Comparison of ENCODE assay signal across 18 cellular contexts in genomic region chr5:79686799-79687198, GRCh38. TPM values are rescaled to one million over a fixed set of nuclear protein-coding genes. Genes with fewer than 3 reads are reported as not detected.
DNase-seq lines count a peak whose midpoint lies in the region; ATAC-seq and TF ChIP-seq lines count a peak whose summit lies in the region.
"Had no signal": no experiment of that assay in that cellular context is flagged by ENCODE, and none has a peak within 500 bp of the region (broad histone marks: within the 10 kb centered on the region; RNA-seq: fewer than 3 reads in every experiment).

No MANE protein-coding gene starts in this region.

- H3K4me1 Mint-ChIP-seq in activated T-helper 17 cell treated with anti-CD3 and anti-CD28 coated beads, Interleukin-2, amount 50 U/mL, for 72 hours: peaks cover 6% of the 10 kb centered on the region
- H3K4me1 Mint-ChIP-seq in mesothelial cell of epicardium: peaks cover 35% of the 10 kb centered on the region
- peaks cover 0 to 2% (median under 1%) of the 10 kb centered on the region in 4 donors for H3K4me1 Mint-ChIP-seq in naive thymus-derived CD8-positive, alpha-beta T cell

- peak; percentile 44 for ATAC-seq in activated T-helper 17 cell treated with anti-CD3 and anti-CD28 coated beads, Interleukin-2, amount 50 U/mL, for 72 hours (replicated peaks)
- ATAC-seq in esophagus mucosa: no peak
- no peak for ATAC-seq in GM21423 (IDR thresholded peaks at IDR 0.05; ENCODE audit: unreplicated experiment)
- ATAC-seq in naive thymus-derived CD8-positive, alpha-beta T cell: no peak
- ATAC-seq: A549, HepG2 had no signal

- no peak overlapping the region for H3K27ac Mint-ChIP-seq in activated T-helper 17 cell treated with anti-CD3 and anti-CD28 coated beads, Interleukin-2, amount 50 U/mL, for 72 hours
- peak overlapping the region; percentile 15 for H3K27ac Mint-ChIP-seq in mesothelial cell of epicardium
- no peak overlapping the region for H3K27ac Mint-ChIP-seq in naive thymus-derived CD8-positive, alpha-beta T cell

- DNase-seq in AG08395 (ENCODE audit: low spot score): peak; percentile 24
- peak; percentile 36 for DNase-seq in GM03348 (ENCODE audit: low spot score)
- DNase-seq in mesothelial cell of epicardium (ENCODE audit: low spot score in 2 of 2, unreplicated experiment in 2 of 2): no peak
- DNase-seq in naive thymus-derived CD8-positive, alpha-beta T cell: no peak
- DNase-seq: Caco-2, DMS153, GOT3, NCI-H1048, NCI-H1436 treated with DMSO at 0.1 percent for 48 hours, NCI-H2081, NCI-H774, RPMI8226, SJCRH30 had no signal

- peaks cover 61% of the 10 kb centered on the region for H3K36me3 Mint-ChIP-seq in activated T-helper 17 cell treated with anti-CD3 and anti-CD28 coated beads, Interleukin-2, amount 50 U/mL, for 72 hours (ENCODE audit: low read depth)
- peaks cover 15% of the 10 kb centered on the region for H3K36me3 Mint-ChIP-seq in mesothelial cell of epicardium
- peaks cover 16 to 64% (median 59%) of the 10 kb centered on the region in 3 donors for H3K36me3 Mint-ChIP-seq in naive thymus-derived CD8-positive, alpha-beta T cell

- no peak overlapping the region for H3K4me3 Mint-ChIP-seq in activated T-helper 17 cell treated with anti-CD3 and anti-CD28 coated beads, Interleukin-2, amount 50 U/mL, for 72 hours
- H3K4me3 Mint-ChIP-seq in mesothelial cell of epicardium: no peak overlapping the region
- H3K4me3 Mint-ChIP-seq in naive thymus-derived CD8-positive, alpha-beta T cell: no peak overlapping the region

- TF ChIP-seq CTCF in mesothelial cell of epicardium (IDR thresholded peaks at IDR 0.05; ENCODE audit: unreplicated experiment): no peak

- H3K9me3 Mint-ChIP-seq in activated T-helper 17 cell treated with anti-CD3 and anti-CD28 coated beads, Interleukin-2, amount 50 U/mL, for 72 hours: no peaks in the 10 kb centered on the region
- no peaks in the 10 kb centered on the region for H3K9me3 Mint-ChIP-seq in mesothelial cell of epicardium
- H3K9me3 Mint-ChIP-seq in naive thymus-derived CD8-positive, alpha-beta T cell: peaks cover 0 to 9% (median 3%) of the 10 kb centered on the region in 9 donors

- POLR2A ChIA-PET in naive thymus-derived CD8-positive, alpha-beta T cell (lab: Charles Lee): no interaction called here

- H3K27me3 Mint-ChIP-seq in activated T-helper 17 cell treated with anti-CD3 and anti-CD28 coated beads, Interleukin-2, amount 50 U/mL, for 72 hours: no peaks in the 10 kb centered on the region
- H3K27me3 Mint-ChIP-seq in mesothelial cell of epicardium (ENCODE audit: low read depth): no peaks in the 10 kb centered on the region
- no peaks in the 10 kb centered on the region for H3K27me3 Mint-ChIP-seq in naive thymus-derived CD8-positive, alpha-beta T cell

RNA-seq across cellular contexts. Expression of gene CMYA5, which starts 2.8 kb away (rescaled TPM):
- total RNA-seq in activated T-helper 17 cell treated with anti-CD3 and anti-CD28 coated beads, Interleukin-2, amount 50 U/mL, for 72 hours: under 1 TPM; 0.19 to 0.50 TPM
- total RNA-seq in mesothelial cell of epicardium (6.5 to 7.6 TPM (median 6.7 TPM) in 3 replicates), esophagus mucosa (0.36 TPM)
- total RNA-seq in naive thymus-derived CD8-positive, alpha-beta T cell: under 1 TPM; 0.27 to 0.31 TPM
- under 1 TPM in 2 of 3 donors, not detected in 1; 0.06 to 0.18 TPM for polyA plus RNA-seq in naive thymus-derived CD8-positive, alpha-beta T cell

Comparison
In these comparisons a context has a peak if more than half of its experiments do, and no peak if none do; other contexts are left out.
1. DNase-seq: peak in AG08395 (single experiment) and GM03348 (single experiment); none in mesothelial cell of epicardium (0 of 2) and naive thymus-derived CD8-positive, alpha-beta T cell (0 of 10).